In the genomic region with DNA sequence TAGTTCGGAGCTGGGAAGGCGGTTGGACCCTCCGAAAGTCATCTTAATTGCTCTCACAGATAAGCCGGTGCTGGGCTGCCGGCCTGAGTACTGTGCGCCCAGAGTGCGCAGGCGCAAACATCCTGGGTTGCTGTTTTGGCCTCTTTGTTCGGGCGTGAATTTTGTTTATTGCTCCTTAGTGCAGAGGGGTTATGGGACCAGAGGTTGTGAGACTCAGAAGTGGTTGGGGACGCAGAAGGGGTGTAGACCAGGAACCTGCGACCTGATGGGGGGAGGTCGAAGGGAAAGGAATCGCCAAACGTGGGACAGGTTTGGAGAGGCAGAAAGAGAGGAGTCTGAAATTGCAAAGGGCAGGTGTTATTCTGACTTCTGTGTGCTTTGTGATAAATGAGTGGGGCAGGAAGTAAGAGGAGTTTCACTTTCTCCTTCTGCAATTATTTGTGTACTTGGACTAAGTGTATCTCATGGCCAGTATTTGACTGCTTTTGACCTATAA, we compare ENCODE assay signal across 9 cellular contexts. TPM values are rescaled to one million over a fixed set of nuclear protein-coding genes. Genes with fewer than 3 reads are reported as not detected.
DNase-seq lines count a peak whose midpoint lies in the region; ATAC-seq, FAIRE-seq and TF ChIP-seq lines count a peak whose summit lies in the region.
"Had no signal": no experiment of that assay in that cellular context is flagged by ENCODE, and none has a peak within 500 bp of the region (broad histone marks: within the 10 kb centered on the region; RNA-seq: fewer than 3 reads in every experiment).

No MANE protein-coding gene starts in this region.

- peak overlapping the region; percentile 64 for H3K27ac ChIP-seq in RWPE2 (ENCODE audit: poor library complexity, severe bottlenecking)
- peak overlapping the region; percentile 83 to 98 (median 96) for H3K27ac ChIP-seq in adrenal gland

- DNase-seq in D721Med (ENCODE audit: insufficient read length, low spot score) (peak; percentile 69), HUDEP-2 (lab: John Stamatoyannopoulos, UW; ENCODE audit: unreplicated experiment in 76 of 76) (peak in 53 of 76 experiments; percentile 63 to 95 (median 86)), RWPE2 (ENCODE audit: low spot score) (peak; percentile 79), adrenal gland (peak in 6 of 7 donors; percentile 74 to 94 (median 87)), iPS DF 19.7 (ENCODE audit: low read depth, low spot score) (peak; percentile 95), skeletal muscle cell (ENCODE audit: low read depth) (peak; percentile 83), NCI-H446 (lab: John Stamatoyannopoulos, UW) (no peak)

- H3K9me3 ChIP-seq in RWPE2 (ENCODE audit: severe bottlenecking), result no peaks in the 10 kb centered on the region
- H3K9me3 ChIP-seq in adrenal gland (replicated peaks in 1 of 3), result no peaks in the 10 kb centered on the region

- H3K27me3 ChIP-seq in RWPE2 (ENCODE audit: insufficient read depth, poor library complexity, severe bottlenecking) (no peaks in the 10 kb centered on the region), adrenal gland (no peaks in the 10 kb centered on the region)

- H3K36me3 ChIP-seq in RWPE2 (ENCODE audit: low read depth) (no peaks in the 10 kb centered on the region), adrenal gland (replicated peaks in 1 of 2) (no peaks in the 10 kb centered on the region)

- no peak for TF ChIP-seq POLR2A in adrenal gland (IDR thresholded peaks at IDR 0.05)

- no peak for FAIRE-seq in D721Med (lab: Jason Lieb, UNC)
- FAIRE-seq: frontal cortex had no signal

- H3K4me1 ChIP-seq in RWPE2 (ENCODE audit: insufficient read depth, poor library complexity, severe bottlenecking) (no peaks in the 10 kb centered on the region), adrenal gland (replicated peaks in 1 of 2) (peaks cover 0 to 10% of the 10 kb centered on the region in 2 donors)

- 2 to 4% (median 3%) methylated on average over 15 of the region's 15 CpGs for WGBS in adrenal gland, 4 donors

- intact Hi-C loops in adrenal gland (cut with DNase I), result loop anchor here (10.0 kb wide), 2 partner anchors 285 to 295 kb away; no protein-coding TSS in a partner anchor

- no peak for TF ChIP-seq CTCF in D721Med (IDR thresholded peaks at IDR 0.05; ENCODE audit: insufficient read depth, missing control alignments)
- TF ChIP-seq CTCF in RWPE2 (IDR thresholded peaks at IDR 0.05; ENCODE audit: poor library complexity, severe bottlenecking), result no peak
- no peak for TF ChIP-seq CTCF in adrenal gland (IDR thresholded peaks at IDR 0.05)

- H3K4me3 ChIP-seq in RWPE2 (ENCODE audit: severe bottlenecking) (peak overlapping the region; percentile 96), adrenal gland (peak overlapping the region in 3 of 4 donors; percentile 76 to 89 (median 76)), skeletal muscle cell (ENCODE audit: low read depth, low read length) (peak overlapping the region; percentile 64)

- peak; percentile 56 for ATAC-seq in GM19463 (IDR thresholded peaks at IDR 0.05; ENCODE audit: unreplicated experiment)
- peak; percentile 85 for ATAC-seq in RWPE2 (ENCODE audit: low read depth)

RNA-seq across cellular contexts. Expression of gene ZNF566, which starts 0.6 kb away (rescaled TPM):
- 10 to 100 TPM in 6 of 8 donors, 1 to 10 TPM in 2; 7.4 to 20.9 (median 12.6) TPM for total RNA-seq in adrenal gland
- 10 to 100 TPM in 2 of 3 donors, 1 to 10 TPM in 1; 9.5 to 12.3 (median 10.6) TPM for polyA plus RNA-seq in adrenal gland

RNA-seq across cellular contexts. Expression of gene ZNF260, which starts 38.1 kb away (rescaled TPM):
- total RNA-seq in adrenal gland, result 10 to 100 TPM in 6 of 8 donors, 1 to 10 TPM in 2; 9.4 to 16.0 (median 11.8) TPM
- 10 to 100 TPM in 1 of 3 donors, 1 to 10 TPM in 2; 2.2 to 16.5 (median 3.2) TPM for polyA plus RNA-seq in adrenal gland

Comparison
In these comparisons a context has a peak if more than half of its experiments do, and no peak if none do; other contexts are left out.
1. DNase-seq: peak in D721Med (single experiment), HUDEP-2 (53 of 76), RWPE2 (single experiment), adrenal gland (6 of 7), iPS DF 19.7 (single experiment) and skeletal muscle cell (single experiment); none in NCI-H446 (0 of 2).
2. Peak in every context shown above with its lines, with median percentiles within 50 percentile points of each other: H3K4me3 ChIP-seq.